8 cellular contexts compared by ENCODE assay signal in genomic region chr5:119452060-119452372, GRCh38. TPM values are rescaled to one million over a fixed set of nuclear protein-coding genes. Genes with fewer than 3 reads are reported as not detected.
DNase-seq lines count a peak whose midpoint lies in the region; ATAC-seq and TF ChIP-seq lines count a peak whose summit lies in the region.

No MANE protein-coding gene starts in this region.

- H3K9me2 ChIP-seq in SK-N-SH, result no peaks in the 10 kb centered on the region

- peak overlapping the region; percentile 88 for H3K27ac Mint-ChIP-seq in activated T-helper 1 cell treated with anti-CD3 and anti-CD28 coated beads, Interleukin-12 subunit alpha, Interleukin-12 subunit beta, Interleukin-2, Interleukin-4 antibody, amounts not matched to agents 30 ng/mL and 10 ng/mL and 1 ng/mL, durations not matched to agents 14 hours and 24 hours and 36 hours

- H3K4me1 Mint-ChIP-seq in activated T-helper 1 cell treated with anti-CD3 and anti-CD28 coated beads, Interleukin-12 subunit alpha, Interleukin-12 subunit beta, Interleukin-2, Interleukin-4 antibody, amounts not matched to agents 30 ng/mL and 10 ng/mL and 1 ng/mL, durations not matched to agents 14 hours and 24 hours and 36 hours (ENCODE audit: low read depth), result peaks cover 20% of the 10 kb centered on the region

- H3K4me2 ChIP-seq in SK-N-SH, result peak overlapping the region; percentile 81

- peaks cover 17% of the 10 kb centered on the region; the same call in 1 of the 2 replicates for H3K79me2 ChIP-seq in SK-N-SH (ENCODE audit: insufficient read depth)

- ATAC-seq in SK-N-SH treated with all-trans-retinoic acid at 6 μM for 48 hours (no peak), HG03565 (IDR thresholded peaks at IDR 0.05; ENCODE audit: unreplicated experiment) (no peak)

- TF ChIP-seq CTCF in SK-N-SH (IDR thresholded peaks at IDR 0.05) (no peak), stomach (IDR thresholded peaks at IDR 0.05) (no peak)

- no peak for TF ChIP-seq RAD21 in SK-N-SH (IDR thresholded peaks at IDR 0.05; ENCODE audit: low read length)

- H2AFZ ChIP-seq in SK-N-SH (ENCODE audit: low read depth), result peak overlapping the region; percentile 92

- CTCF ChIA-PET in SK-N-SH (lab: Yijun Ruan, JAX), result interaction anchor here (0.9 to 2.8 kb wide), 2 partner anchors 13 to 19 kb away, joined by 3 to 7 read pairs; no protein-coding TSS in a partner anchor

- peaks cover 0 to 3% of the 10 kb centered on the region in 2 experiments; a peak in 2 of 4 replicates for H3K4me1 ChIP-seq in SK-N-SH (ENCODE audit: control insufficient read depth in 1 of 2, insufficient read depth in 2 of 2, low read depth in 1 of 2, low read length in 1 of 2)
- peaks cover 18% of the 10 kb centered on the region for H3K4me1 ChIP-seq in iPS-20b (ENCODE audit: insufficient read depth, low read length)
- peaks cover 6 to 28% (median 19%) of the 10 kb centered on the region in 4 donors for H3K4me1 ChIP-seq in stomach

- no peak for TF ChIP-seq POLR2A in stomach (IDR thresholded peaks at IDR 0.05)

- no peaks in the 10 kb centered on the region for H3K9me3 Mint-ChIP-seq in activated T-helper 1 cell treated with anti-CD3 and anti-CD28 coated beads, Interleukin-12 subunit alpha, Interleukin-12 subunit beta, Interleukin-2, Interleukin-4 antibody, amounts not matched to agents 30 ng/mL and 10 ng/mL and 1 ng/mL, durations not matched to agents 14 hours and 24 hours and 36 hours

- intact Hi-C loops in activated T-helper 1 cell treated with anti-CD3 and anti-CD28 coated beads, Interleukin-12 subunit alpha, Interleukin-12 subunit beta, Interleukin-2, Interleukin-4 antibody, amounts not matched to agents 30 ng/mL and 10 ng/mL and 1 ng/mL, durations not matched to agents 14 hours and 24 hours and 36 hours (cut with micrococcal nuclease), result loop anchor here (1.0 to 5.0 kb wide), 4 partner anchors 185 to 464 kb away; partner anchors contain the start of gene DTWD2
- intact Hi-C loops in stomach (cut with DNase I; ENCODE audit: low total_unique reads), result no loop called here

- no peak for DNase-seq in SK-N-SH
- DNase-seq in activated T-helper 1 cell treated with anti-CD3 and anti-CD28 coated beads, Interleukin-12 subunit alpha, Interleukin-12 subunit beta, Interleukin-2, Interleukin-4 antibody, amounts not matched to agents 30 ng/mL and 10 ng/mL and 1 ng/mL, durations not matched to agents 14 hours and 24 hours and 36 hours (ENCODE audit: low spot score), result no peak
- DNase-seq in stomach, result no peak
- DNase-seq in NK-92 (lab: John Stamatoyannopoulos, UW; ENCODE audit: unreplicated experiment), result no peak
- no peak for DNase-seq in NCI-H774 (lab: John Stamatoyannopoulos, UW)

- POLR2A ChIA-PET in SK-N-SH (lab: Yijun Ruan, JAX), result no interaction called here

- H3K36me3 Mint-ChIP-seq in activated T-helper 1 cell treated with anti-CD3 and anti-CD28 coated beads, Interleukin-12 subunit alpha, Interleukin-12 subunit beta, Interleukin-2, Interleukin-4 antibody, amounts not matched to agents 30 ng/mL and 10 ng/mL and 1 ng/mL, durations not matched to agents 14 hours and 24 hours and 36 hours (ENCODE audit: low read depth), result peaks cover 9% of the 10 kb centered on the region

- H3K27me3 ChIP-seq in SK-N-SH (ENCODE audit: insufficient read depth) (no peaks in the 10 kb centered on the region), iPS-20b (ENCODE audit: insufficient read depth, low read length) (no peaks in the 10 kb centered on the region), stomach (no peaks in the 10 kb centered on the region)

- H3K4me3 ChIP-seq in SK-N-SH (ENCODE audit: low read depth in 2 of 2, low read length in 1 of 2) (peak overlapping the region; percentile 86 to 93), iPS-20b (ENCODE audit: low read length) (peak overlapping the region; percentile 99), stomach (peak overlapping the region; percentile 60 to 90 (median 68))

- H3K9me3 ChIP-seq in SK-N-SH (no peaks in the 10 kb centered on the region), iPS-20b (ENCODE audit: insufficient read depth, low read depth, low read length) (peaks cover 10% of the 10 kb centered on the region), stomach (peaks cover 0 to 6% (median 0%) of the 10 kb centered on the region in 4 donors)

- H3K27ac ChIP-seq in SK-N-SH (ENCODE audit: low read depth in 2 of 2, low read length in 1 of 2) (no peak overlapping the region; a peak in 1 of 4 replicates), iPS-20b (ENCODE audit: low read length) (peak overlapping the region; percentile 86), stomach (peak overlapping the region in 4 of 5 donors; percentile 92 to 95 (median 93))

- peaks cover 1% of the 10 kb centered on the region for H3F3A ChIP-seq in SK-N-SH (replicated peaks; ENCODE audit: insufficient read depth)

- WGBS in SK-N-SH (ENCODE audit: low lambda C conversion rate), result 24% methylated on average over 6 of the region's 6 CpGs
- 24 to 34% (median 29%) methylated on average over 6 of the region's 6 CpGs for WGBS in stomach, 5 donors

- peak overlapping the region; percentile 93 for H3K4me3 Mint-ChIP-seq in activated T-helper 1 cell treated with anti-CD3 and anti-CD28 coated beads, Interleukin-12 subunit alpha, Interleukin-12 subunit beta, Interleukin-2, Interleukin-4 antibody, amounts not matched to agents 30 ng/mL and 10 ng/mL and 1 ng/mL, durations not matched to agents 14 hours and 24 hours and 36 hours

- H4K20me1 ChIP-seq in SK-N-SH (ENCODE audit: insufficient read depth), result no peaks in the 10 kb centered on the region

- H3K36me3 ChIP-seq in SK-N-SH (replicated peaks in 1 of 2; ENCODE audit: control insufficient read depth in 1 of 2, insufficient read depth in 2 of 2, low read length in 1 of 2) (peaks cover 0 to 7% of the 10 kb centered on the region in 2 experiments), iPS-20b (ENCODE audit: insufficient read depth, low read depth, low read length) (peaks cover 7% of the 10 kb centered on the region), stomach (peaks cover 0 to 8% (median 3%) of the 10 kb centered on the region in 4 donors)

- TF ChIP-seq EP300 in SK-N-SH (IDR thresholded peaks at IDR 0.05; ENCODE audit: borderline replicate concordance in 1 of 2, low read depth in 1 of 2, low read length in 1 of 2) (no peak), stomach (IDR thresholded peaks at IDR 0.05) (no peak)

- H3K9ac ChIP-seq in SK-N-SH (no peak overlapping the region), iPS-20b (ENCODE audit: low read depth, low read length) (peak overlapping the region; percentile 84; the same call in 1 of the 2 replicates)

- H3K27me3 Mint-ChIP-seq in activated T-helper 1 cell treated with anti-CD3 and anti-CD28 coated beads, Interleukin-12 subunit alpha, Interleukin-12 subunit beta, Interleukin-2, Interleukin-4 antibody, amounts not matched to agents 30 ng/mL and 10 ng/mL and 1 ng/mL, durations not matched to agents 14 hours and 24 hours and 36 hours (ENCODE audit: insufficient read depth), result peaks cover 8% of the 10 kb centered on the region

TF ChIP-seq in SK-N-SH, 30 proteins besides CTCF, POLR2A, EP300 and RAD21 (continues in another document):
- no peak for TF ChIP-seq RXRA (IDR thresholded peaks at IDR 0.05; ENCODE audit: borderline replicate concordance, low read depth)
- no peak for TF ChIP-seq PBX3 (IDR thresholded peaks at IDR 0.05)

TF ChIP-seq in SK-N-SH treated with all-trans-retinoic acid at 6 μM for 48 hours, 23 proteins besides CTCF, POLR2A, EP300 and RAD21:
- TF ChIP-seq ZFP3 (CRISPR knock-in tag; IDR thresholded peaks at IDR 0.05) (no peak), CSDC2 (CRISPR knock-in tag; IDR thresholded peaks at IDR 0.05) (no peak)

RNA-seq across cellular contexts. Expression of gene HSD17B4, which starts 0.3 kb away (rescaled TPM):
- polyA plus RNA-seq in SK-N-SH (2012; rRNA removed), result 119 and 166 TPM in 2 replicates
- polyA plus RNA-seq in SK-N-SH (2012; cell fraction: cytosol; rRNA removed), result 124 and 142 TPM in 2 replicates
- polyA plus RNA-seq in SK-N-SH (2012; cell fraction: nucleus; rRNA removed), result 51.0 and 111 TPM in 2 replicates
- 65.6 and 78.2 TPM in 2 replicates for total RNA-seq in activated T-helper 1 cell treated with anti-CD3 and anti-CD28 coated beads, Interleukin-12 subunit alpha, Interleukin-12 subunit beta, Interleukin-2, Interleukin-4 antibody, amounts not matched to agents 30 ng/mL and 10 ng/mL and 1 ng/mL, durations not matched to agents 14 hours and 24 hours and 36 hours
- total RNA-seq in stomach, result 100 to 1,000 TPM in 3 of 5 donors, 10 to 100 TPM in 2; 64.3 to 274 (median 161) TPM
- polyA plus RNA-seq in stomach, result 100 to 1,000 TPM; 165 to 183 (median 179) TPM

Comparison
In these comparisons a context has a peak if more than half of its experiments do, and no peak if none do; other contexts are left out.
1. H3K27ac ChIP-seq: peak in iPS-20b (single experiment) and stomach (4 of 5); none in SK-N-SH (0 of 2).
2. Peak in every context shown above with its lines, with median percentiles within 50 percentile points of each other: H3K4me3 ChIP-seq.